ENCODE assay signal across 8 cellular contexts in the genomic region with DNA sequence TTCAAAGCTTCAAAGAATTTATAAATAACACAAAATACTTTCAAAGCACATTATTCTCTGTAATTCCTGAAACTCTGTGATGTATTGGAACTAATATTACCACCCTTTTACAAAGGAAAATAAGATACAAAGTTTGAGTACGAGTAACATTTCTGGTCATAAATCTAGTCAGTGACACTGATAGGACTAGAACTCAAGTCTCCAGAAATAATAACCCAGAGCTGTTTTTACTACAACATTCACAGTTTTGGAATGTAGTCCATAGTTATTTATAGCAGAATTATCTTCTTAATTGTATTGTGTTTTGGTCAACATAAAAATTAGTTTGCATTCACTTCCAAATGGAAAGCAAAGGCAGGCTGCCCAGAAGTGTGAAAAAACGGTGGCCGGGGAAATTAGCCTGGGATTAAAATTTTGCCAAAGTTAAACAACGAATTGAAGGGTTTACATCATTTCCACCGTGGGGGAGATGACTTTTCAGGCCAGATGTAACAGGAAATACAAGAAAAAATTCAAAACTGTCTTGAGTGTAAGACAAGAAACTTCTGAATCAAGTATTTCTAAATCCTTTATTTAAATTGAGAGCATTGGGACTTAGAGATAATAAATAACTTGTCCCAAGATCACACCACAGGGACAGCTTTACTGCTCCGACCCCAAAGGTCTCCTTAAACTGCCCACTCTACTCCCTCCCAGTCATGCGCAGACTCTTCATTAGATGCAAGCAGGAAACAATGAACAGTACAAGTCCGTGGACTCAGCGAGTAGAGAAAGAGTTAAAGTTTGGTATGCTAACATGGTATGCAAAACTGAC.
A peak's percentile ranks its signal among the peaks of the same experiment; 100 is the strongest.
DNase-seq lines count a peak whose midpoint lies in the region; ATAC-seq, FAIRE-seq and TF ChIP-seq lines count a peak whose summit lies in the region.

No MANE protein-coding gene starts in this region.

- peak overlapping the region; percentile 97 for H3K4me3 Mint-ChIP-seq in memory B cell

- no peaks in the 10 kb centered on the region for H3K27me3 ChIP-seq in bronchial epithelial cell (ENCODE audit: control insufficient read depth, insufficient read depth, low read length)

- H3K9me3 Mint-ChIP-seq in memory B cell: no peaks in the 10 kb centered on the region

- H3K4me3 ChIP-seq in bronchial epithelial cell (ENCODE audit: low read depth, low read length): peak overlapping the region; percentile 93

- peaks cover 13% of the 10 kb centered on the region for H3K4me1 Mint-ChIP-seq in memory B cell

- TF ChIP-seq CTCF in bronchial epithelial cell (IDR thresholded peaks at IDR 0.05; ENCODE audit: insufficient read depth, low read length, severe bottlenecking): no peak

- H3K36me3 ChIP-seq in bronchial epithelial cell (ENCODE audit: control insufficient read depth, insufficient read depth, low read length): no peaks in the 10 kb centered on the region

- no peaks in the 10 kb centered on the region for H3K36me3 Mint-ChIP-seq in memory B cell

- FAIRE-seq in bronchial epithelial cell (lab: Jason Lieb, UNC): no peak

- peak; percentile 15 for ATAC-seq in GM21367 (IDR thresholded peaks at IDR 0.05; ENCODE audit: unreplicated experiment)
- no peak for ATAC-seq in memory B cell (ENCODE audit: low read depth)

- peak overlapping the region; percentile 93 for H3K27ac Mint-ChIP-seq in memory B cell

- DNase-seq in COLO829 (ENCODE audit: low spot score): peak; percentile 54
- peak; percentile 37 for DNase-seq in LHCN-M2 (ENCODE audit: low read depth)
- peak; percentile 56 for DNase-seq in bronchial epithelial cell (ENCODE audit: low read depth)
- DNase-seq in memory B cell (ENCODE audit: low spot score in 2 of 2): no peak
- DNase-seq in germinal center (ENCODE audit: low spot score): no peak
- DNase-seq in activated CD4-positive, CD25-positive, alpha-beta regulatory T cell (lab: John Stamatoyannopoulos, UW): no peak
- no peak for DNase-seq in NCI-H1436 treated with DMSO at 0.1 percent for 48 hours (lab: John Stamatoyannopoulos, UW)

- no peaks in the 10 kb centered on the region for H3K27me3 Mint-ChIP-seq in memory B cell

Comparison
In these comparisons a context has a peak if more than half of its experiments do, and no peak if none do; other contexts are left out.
1. DNase-seq: peak in COLO829 (single experiment), LHCN-M2 (single experiment) and bronchial epithelial cell (single experiment); none in memory B cell (0 of 2), germinal center (single experiment), activated CD4-positive, CD25-positive, alpha-beta regulatory T cell (0 of 4) and NCI-H1436 treated with DMSO at 0.1 percent for 48 hours (single experiment).